ENCODE assay signal across 6 cellular contexts in genomic region chr19:16541526-16542044, GRCh38. TPM values are rescaled to one million over a fixed set of nuclear protein-coding genes. Genes with fewer than 3 reads are reported as not detected.
DNase-seq lines count a peak whose midpoint lies in the region; ATAC-seq and TF ChIP-seq lines count a peak whose summit lies in the region.

No MANE protein-coding gene starts in this region.

- ATAC-seq in GM19455 (IDR thresholded peaks at IDR 0.05; ENCODE audit: unreplicated experiment) (peak; percentile 6), PC-3 (peak; percentile 7), GM19324 (IDR thresholded peaks at IDR 0.05; ENCODE audit: low FRiP score, unreplicated experiment) (no peak)

- H3K9me2 ChIP-seq in PC-3 (replicated peaks; ENCODE audit: low read length), result no peaks in the 10 kb centered on the region

- H3K4me3 ChIP-seq in PC-3 (ENCODE audit: low read length), result peak overlapping the region; percentile 96
- H3K4me3 ChIP-seq in foreskin fibroblast (ENCODE audit: low read depth in 1 of 2, low read length in 2 of 2), result peak overlapping the region; percentile 87 to 91
- H3K4me3 ChIP-seq in thymus (ENCODE audit: low read length), result peak overlapping the region; percentile 98

- H3K36me3 ChIP-seq in PC-3 (ENCODE audit: low read depth, low read length), result peaks cover 24% of the 10 kb centered on the region
- H3K36me3 ChIP-seq in thymus (ENCODE audit: control insufficient read depth, insufficient read depth), result peaks cover 30% of the 10 kb centered on the region

- peaks cover 33% of the 10 kb centered on the region for H4K20me1 ChIP-seq in PC-3 (ENCODE audit: low read length)

- intact Hi-C loops in PC-3 (cut with micrococcal nuclease), result no loop called here

- POLR2A ChIA-PET in PC-3 (lab: Charles Lee; ENCODE audit: unreplicated experiment), result no interaction called here

- peak overlapping the region; percentile 72 for H2AFZ ChIP-seq in PC-3 (ENCODE audit: low read length)

- H3K4me2 ChIP-seq in PC-3 (ENCODE audit: low read length), result peak overlapping the region; percentile 92

- H3F3A ChIP-seq in PC-3 (ENCODE audit: low read length, unreplicated experiment), result no peaks in the 10 kb centered on the region

- H3K27me3 ChIP-seq in PC-3 (ENCODE audit: low read length), result no peaks in the 10 kb centered on the region
- no peaks in the 10 kb centered on the region for H3K27me3 ChIP-seq in thymus (ENCODE audit: control insufficient read depth, insufficient read depth)

- BruUV-seq in PC-3 (replicated peaks; lab: Mats Ljungman, UMichigan), result TSS peak; percentile 77

- TF ChIP-seq CTCF in PC-3 (conservative IDR thresholded peaks at IDR 0.05; ENCODE audit: low read depth, low read length), result no peak
- no peak for TF ChIP-seq CTCF in foreskin fibroblast (IDR thresholded peaks at IDR 0.05; ENCODE audit: low read depth, low read length)

- peak overlapping the region; percentile 49 for H3K27ac ChIP-seq in PC-3 (ENCODE audit: low read length)
- peak overlapping the region; percentile 71 for H3K27ac ChIP-seq in thymus (ENCODE audit: low read depth)

- no peaks in the 10 kb centered on the region for H3K9me3 ChIP-seq in PC-3 (ENCODE audit: low read length)
- H3K9me3 ChIP-seq in thymus (ENCODE audit: control insufficient read depth), result no peaks in the 10 kb centered on the region

- CTCF ChIA-PET in PC-3 (lab: Charles Lee), result interaction anchor here (0.6 kb wide), 1 partner anchor 145 kb away, joined by 3 read pairs; no protein-coding TSS in a partner anchor

- H3K4me1 ChIP-seq in PC-3 (ENCODE audit: insufficient read depth, low read length) (peaks cover 16% of the 10 kb centered on the region), thymus (ENCODE audit: control insufficient read depth, insufficient read depth, low read length) (peaks cover 15% of the 10 kb centered on the region)

- H3K9ac ChIP-seq in PC-3 (ENCODE audit: low read length), result peak overlapping the region; percentile 97

- DNase-seq in PC-3 (no peak), foreskin fibroblast (no peak), SHP77 (lab: John Stamatoyannopoulos, UW) (no peak)

- WGBS in thymus, result 3% methylated on average over 29 of the region's 29 CpGs

- H3K79me2 ChIP-seq in PC-3 (ENCODE audit: low read length), result peaks cover 81% of the 10 kb centered on the region

RNA-seq across cellular contexts. Expression of gene CHERP, which starts 0.7 kb away (rescaled TPM):
- total RNA-seq in PC-3 (2014; rRNA removed), result 13.4 and 24.2 TPM in 2 replicates
- polyA plus RNA-seq in thymus, result 25.4 TPM

RNA-seq across cellular contexts. Expression of gene SLC35E1, which starts 30.6 kb away (rescaled TPM):
- 52.6 and 62.3 TPM in 2 replicates for total RNA-seq in PC-3 (2014; rRNA removed)
- polyA plus RNA-seq in thymus, result 31.3 TPM

RNA-seq across cellular contexts. Expression of gene C19orf44, which starts 45.4 kb away (rescaled TPM):
- 2.5 and 5.2 TPM in 2 replicates for total RNA-seq in PC-3 (2014; rRNA removed)
- polyA plus RNA-seq in thymus, result 4.7 TPM

RNA-seq across cellular contexts. Expression of gene CALR3, which starts 45.6 kb away (rescaled TPM):
- total RNA-seq in PC-3 (2014; rRNA removed), result 0.47 TPM in 1 of 2 replicates, not detected in the other
- polyA plus RNA-seq in thymus, result 0.09 TPM
